ENCODE assay signal across 13 cellular contexts in the genomic region with DNA sequence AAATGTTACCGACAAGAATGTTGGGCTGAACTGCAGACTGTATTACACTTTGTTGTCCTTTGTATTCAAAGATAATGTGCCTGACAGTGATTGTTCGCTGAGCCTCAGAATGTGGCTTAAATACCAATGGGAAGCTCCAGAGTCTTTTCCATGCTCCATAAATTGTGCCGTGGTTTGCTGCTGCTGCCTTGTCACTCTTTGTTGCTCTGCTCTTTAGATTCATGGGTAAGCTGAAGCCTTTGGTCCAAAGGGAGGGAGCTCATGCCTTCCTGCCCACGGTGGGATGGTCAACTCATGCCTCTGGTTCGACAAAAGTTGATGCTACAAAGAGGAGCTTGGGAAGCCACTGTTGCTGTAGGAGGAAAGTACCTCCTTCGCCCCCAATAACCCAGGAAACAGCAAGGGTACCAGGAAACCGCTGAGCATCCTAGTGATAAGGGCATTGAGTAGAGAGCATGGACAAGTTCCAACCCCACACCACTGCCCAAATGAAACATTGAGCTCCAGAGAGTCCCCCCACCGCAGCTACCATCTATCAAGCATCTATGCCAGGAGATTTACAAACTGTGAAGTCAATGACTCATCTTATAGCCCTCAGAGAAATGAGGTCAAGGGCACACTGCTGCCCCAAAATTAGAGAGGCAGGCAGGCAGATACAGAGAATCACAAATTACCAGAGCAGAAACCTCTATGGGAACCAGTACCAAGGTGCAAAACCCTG.
DNase-seq lines count a peak whose midpoint lies in the region; ATAC-seq and TF ChIP-seq lines count a peak whose summit lies in the region.
"Had no signal": no experiment of that assay in that cellular context is flagged by ENCODE, and none has a peak within 500 bp of the region (broad histone marks: within the 10 kb centered on the region; RNA-seq: fewer than 3 reads in every experiment).

No MANE protein-coding gene starts in this region.

- H3K9me3 ChIP-seq in left ventricle myocardium inferior (replicated peaks), result no peaks in the 10 kb centered on the region

- peak; percentile 15 for ATAC-seq in GM19395 (IDR thresholded peaks at IDR 0.05; ENCODE audit: unreplicated experiment)
- no peak for ATAC-seq in HG03135 (IDR thresholded peaks at IDR 0.05; ENCODE audit: unreplicated experiment)
- no peak for ATAC-seq in omental fat pad (ENCODE audit: low FRiP score)

- H3K27me3 ChIP-seq in left ventricle myocardium inferior (ENCODE audit: low read depth), result no peaks in the 10 kb centered on the region
- H3K27me3 ChIP-seq: BLaER1 treated with 17β-estradiol and CSF1 and Interleukin-3, amounts not matched to agents 10 nM and 100 nM had no signal

- DNase-seq in RPMI7951 (ENCODE audit: low read depth) (peak; percentile 45), left ventricle myocardium inferior (no peak), stromal cell of bone marrow (ENCODE audit: low read depth) (peak; percentile 11), omental fat pad (ENCODE audit: low spot score) (no peak), SHP77 (lab: John Stamatoyannopoulos, UW) (no peak)
- DNase-seq: activated effector memory CD4-positive, alpha-beta T cell treated with anti-CD3 and anti-CD28 coated beads, Interleukin-2, amount 50 U/mL, for 16 hours; cortex of kidney; DMS53; NCI-H2081 had no signal

- peak overlapping the region; percentile 18 for H3K4me3 ChIP-seq in left ventricle myocardium inferior
- H3K4me3 ChIP-seq: BLaER1 treated with 17β-estradiol and CSF1 and Interleukin-3, amounts not matched to agents 10 nM and 100 nM had no signal

- intact Hi-C loops in left ventricle myocardium inferior (cut with micrococcal nuclease), result no loop called here

- H3K27ac ChIP-seq in left ventricle myocardium inferior (replicated peaks), result peak overlapping the region; percentile 22
- H3K27ac ChIP-seq: BLaER1 treated with 17β-estradiol and CSF1 and Interleukin-3, amounts not matched to agents 10 nM and 100 nM; parathyroid adenoma had no signal

- peaks cover 24% of the 10 kb centered on the region for H3K4me1 ChIP-seq in left ventricle myocardium inferior
- H3K4me1 ChIP-seq: BLaER1 treated with 17β-estradiol and CSF1 and Interleukin-3, amounts not matched to agents 10 nM and 100 nM; parathyroid adenoma had no signal

- no peaks in the 10 kb centered on the region for H3K36me3 ChIP-seq in left ventricle myocardium inferior
- H3K36me3 ChIP-seq: BLaER1 treated with 17β-estradiol and CSF1 and Interleukin-3, amounts not matched to agents 10 nM and 100 nM had no signal

- no peak for TF ChIP-seq CTCF in left ventricle myocardium inferior (IDR thresholded peaks at IDR 0.05; ENCODE audit: borderline replicate concordance)
- TF ChIP-seq CTCF in omental fat pad (IDR thresholded peaks at IDR 0.05), result no peak

Comparison
In these comparisons a context has a peak if more than half of its experiments do, and no peak if none do; other contexts are left out.
1. DNase-seq: peak in RPMI7951 (single experiment) and stromal cell of bone marrow (single experiment); none in left ventricle myocardium inferior (single experiment), omental fat pad (single experiment) and SHP77 (0 of 2).